Comparison of ENCODE assay signal across 10 cellular contexts in the genomic region with DNA sequence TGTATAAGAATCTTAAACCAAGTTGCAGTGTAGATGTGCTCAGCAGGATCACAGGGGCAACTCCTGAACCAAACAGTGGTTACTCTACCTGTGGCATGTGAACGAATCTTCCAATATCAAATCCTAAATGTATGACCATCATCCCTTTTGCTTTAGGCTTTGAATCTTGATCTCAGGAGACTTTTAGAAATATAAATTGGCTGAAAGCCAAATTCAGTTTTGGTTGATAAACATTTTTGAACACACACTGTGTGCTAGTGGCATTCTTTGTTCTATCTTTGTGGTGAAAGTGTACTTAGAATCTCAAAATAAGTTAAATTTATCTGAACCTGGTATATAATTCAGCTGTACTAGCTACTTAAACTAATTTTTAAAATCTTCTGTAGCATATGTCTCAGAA. TPM values are rescaled to one million over a fixed set of nuclear protein-coding genes. Genes with fewer than 3 reads are reported as not detected.
"Had no signal": no experiment of that assay in that cellular context is flagged by ENCODE, and none has a peak within 500 bp of the region (broad histone marks: within the 10 kb centered on the region; RNA-seq: fewer than 3 reads in every experiment).

No MANE protein-coding gene starts in this region.

- H3K36me3 ChIP-seq: HAP-1 had no signal

- H3K4me1 ChIP-seq: HAP-1 had no signal

- DNase-seq: GM23248, GOT3, H7, HFFc6, IMR-90, KBM-7 had no signal

- H3K27ac ChIP-seq: GM23248 had no signal

- H3K4me3 ChIP-seq: GM23248, HAP-1 had no signal

- H3K9me3 ChIP-seq: HAP-1 had no signal

- ATAC-seq: HCT116 had no signal

- FAIRE-seq: HTR-8/SVneo had no signal

- H3K9ac ChIP-seq: GM23248 had no signal

- H2AFZ ChIP-seq: GM23248 had no signal

RNA-seq across cellular contexts. Expression of a gene that starts 4.6 kb away (rescaled TPM):
- total RNA-seq: HT-29 had no signal
